Comparison of ENCODE assay signal across 9 cellular contexts in the genomic region with DNA sequence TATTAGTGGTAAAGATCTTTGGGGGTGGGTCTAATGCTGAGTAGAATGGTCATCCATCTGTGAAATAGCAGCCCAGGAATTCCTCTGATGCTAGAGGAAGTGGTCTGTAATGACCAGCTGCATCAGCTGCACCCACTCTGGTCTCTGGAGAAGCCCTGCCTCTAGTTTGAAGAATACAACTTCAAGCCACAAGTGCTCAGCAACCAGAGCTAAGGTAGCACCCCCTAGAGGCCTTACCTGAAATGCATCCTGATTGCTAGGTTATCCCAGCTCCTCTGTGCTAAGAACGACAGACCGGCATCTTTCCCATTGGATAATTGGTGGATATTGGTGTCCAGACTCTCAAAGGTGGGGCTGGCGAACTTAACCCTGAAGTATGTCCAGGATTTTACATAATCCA. TPM values are rescaled to one million over a fixed set of nuclear protein-coding genes. Genes with fewer than 3 reads are reported as not detected.
DNase-seq lines count a peak whose midpoint lies in the region; ATAC-seq and TF ChIP-seq lines count a peak whose summit lies in the region.
"Had no signal": no experiment of that assay in that cellular context is flagged by ENCODE, and none has a peak within 500 bp of the region (broad histone marks: within the 10 kb centered on the region; RNA-seq: fewer than 3 reads in every experiment).

No MANE protein-coding gene starts in this region.

- H3K27ac Mint-ChIP-seq in activated naive CD8-positive, alpha-beta T cell treated with anti-CD3 and anti-CD28 coated beads for 36 hours = no peak overlapping the region

- H3K9me3 ChIP-seq in lower lobe of right lung (no peaks in the 10 kb centered on the region), thyroid gland (no peaks in the 10 kb centered on the region)

- no peak overlapping the region for H3K4me3 Mint-ChIP-seq in activated naive CD8-positive, alpha-beta T cell treated with anti-CD3 and anti-CD28 coated beads for 36 hours

- H3K36me3 Mint-ChIP-seq in activated naive CD8-positive, alpha-beta T cell treated with anti-CD3 and anti-CD28 coated beads for 36 hours = no peaks in the 10 kb centered on the region

- H3K4me1 Mint-ChIP-seq in activated naive CD8-positive, alpha-beta T cell treated with anti-CD3 and anti-CD28 coated beads for 36 hours = peaks cover 2% of the 10 kb centered on the region

- TF ChIP-seq POLR2A in thyroid gland (IDR thresholded peaks at IDR 0.05) = no peak

- ATAC-seq in lower lobe of right lung (peak; percentile 52 to 80), GM18861 (IDR thresholded peaks at IDR 0.05; ENCODE audit: unreplicated experiment) (no peak)

- intact Hi-C loops in lower lobe of right lung (cut with DNase I) = no loop called here
- intact Hi-C loops in thyroid gland (cut with DNase I) = no loop called here

- H3K27me3 Mint-ChIP-seq in activated naive CD8-positive, alpha-beta T cell treated with anti-CD3 and anti-CD28 coated beads for 36 hours = peaks cover 30% of the 10 kb centered on the region

- DNase-seq in DMS53 treated with DMSO at 0.1 percent for 48 hours (lab: John Stamatoyannopoulos, UW; ENCODE audit: unreplicated experiment) (peak; percentile 18), HFF-Myc (ENCODE audit: extremely low read depth, low read depth) (peak; percentile 12), lower lobe of right lung (no peak), anterior cingulate cortex (lab: John Stamatoyannopoulos, UW) (no peak), thyroid gland (no peak), AG08396 (ENCODE audit: low spot score) (no peak)
- peak; percentile 5 for DNase-seq in activated naive CD8-positive, alpha-beta T cell treated with anti-CD3 and anti-CD28 coated beads for 36 hours
- DNase-seq: NCI-H2081 treated with DMSO at 0.1 percent for 48 hours had no signal

- H3K36me3 ChIP-seq in lower lobe of right lung (no peaks in the 10 kb centered on the region), thyroid gland (no peaks in the 10 kb centered on the region)

- H3K4me3 ChIP-seq in HFF-Myc (replicated peaks; ENCODE audit: low read depth, low read length) = no peak overlapping the region
- no peak overlapping the region for H3K4me3 ChIP-seq in lower lobe of right lung
- H3K4me3 ChIP-seq in thyroid gland (replicated peaks in 1 of 3) = no peak overlapping the region

- TF ChIP-seq CTCF in HFF-Myc (IDR thresholded peaks at IDR 0.05; ENCODE audit: low read depth, low read length, missing control alignments) (peak; percentile 62), lower lobe of right lung (IDR thresholded peaks at IDR 0.05) (peak; percentile 44), thyroid gland (IDR thresholded peaks at IDR 0.05) (peak in 1 of 6 experiments; percentile 12)

- 79% methylated on average over 3 of the region's 3 CpGs for WGBS in thyroid gland, 2 donors

- peaks cover 3% of the 10 kb centered on the region for H3K9me3 Mint-ChIP-seq in activated naive CD8-positive, alpha-beta T cell treated with anti-CD3 and anti-CD28 coated beads for 36 hours

- H3K27ac ChIP-seq in lower lobe of right lung = no peak overlapping the region
- H3K27ac ChIP-seq in thyroid gland = no peak overlapping the region

- H3K27me3 ChIP-seq in lower lobe of right lung (ENCODE audit: low read depth) (no peaks in the 10 kb centered on the region), thyroid gland (no peaks in the 10 kb centered on the region)

- peaks cover 7% of the 10 kb centered on the region for H3K4me1 ChIP-seq in lower lobe of right lung
- no peaks in the 10 kb centered on the region for H3K4me1 ChIP-seq in thyroid gland

RNA-seq across cellular contexts. Expression of a gene that starts 58.2 kb away (rescaled TPM):
- total RNA-seq in activated naive CD8-positive, alpha-beta T cell treated with anti-CD3 and anti-CD28 coated beads for 36 hours = under 1 TPM in 1 of 2 experiments, not detected in 1; 0.08 TPM
- total RNA-seq in lower lobe of right lung (0.03 TPM), thyroid gland (1 to 10 TPM in 1 of 4 donors, under 1 TPM in 3; 0.04 to 4.8 (median 0.12) TPM)

Comparison
In these comparisons a context has a peak if more than half of its experiments do, and no peak if none do; other contexts are left out.
1. DNase-seq: peak in DMS53 treated with DMSO at 0.1 percent for 48 hours (single experiment), HFF-Myc (single experiment) and activated naive CD8-positive, alpha-beta T cell treated with anti-CD3 and anti-CD28 coated beads for 36 hours (single experiment); none in lower lobe of right lung (single experiment), anterior cingulate cortex (0 of 58), thyroid gland (0 of 2) and AG08396 (single experiment).